ENCODE assay signal across 1 cellular context in the genomic region with DNA sequence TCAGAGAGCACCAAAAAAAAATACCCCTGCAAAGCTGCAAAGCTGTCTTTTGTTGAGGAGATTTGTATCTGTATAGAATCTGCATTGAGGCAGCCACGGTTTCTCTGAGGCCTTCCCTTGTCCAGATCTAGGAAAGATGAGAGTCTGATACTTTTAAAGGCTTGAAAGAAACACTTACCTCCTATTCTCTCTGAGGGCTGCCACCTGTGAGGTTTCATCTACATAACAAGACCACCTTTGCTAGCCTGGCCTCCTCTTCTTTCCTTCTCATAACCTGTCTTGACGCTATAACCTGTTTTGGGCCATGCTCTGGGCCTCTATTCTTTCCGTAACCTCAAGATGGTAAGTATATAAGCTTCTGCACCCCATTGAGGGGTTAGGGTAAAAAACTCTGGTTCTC.
TF ChIP-seq lines count a peak whose summit lies in the region.

No MANE protein-coding gene starts in this region.

TF ChIP-seq in SK-N-SH, 30 proteins besides CTCF, POLR2A, EP300 and RAD21:
- TF ChIP-seq, protein P1, sequence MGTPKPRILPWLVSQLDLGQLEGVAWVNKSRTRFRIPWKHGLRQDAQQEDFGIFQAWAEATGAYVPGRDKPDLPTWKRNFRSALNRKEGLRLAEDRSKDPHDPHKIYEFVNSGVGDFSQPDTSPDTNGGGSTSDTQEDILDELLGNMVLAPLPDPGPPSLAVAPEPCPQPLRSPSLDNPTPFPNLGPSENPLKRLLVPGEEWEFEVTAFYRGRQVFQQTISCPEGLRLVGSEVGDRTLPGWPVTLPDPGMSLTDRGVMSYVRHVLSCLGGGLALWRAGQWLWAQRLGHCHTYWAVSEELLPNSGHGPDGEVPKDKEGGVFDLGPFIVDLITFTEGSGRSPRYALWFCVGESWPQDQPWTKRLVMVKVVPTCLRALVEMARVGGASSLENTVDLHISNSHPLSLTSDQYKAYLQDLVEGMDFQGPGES (IDR thresholded peaks at IDR 0.05; ENCODE audit: low read depth, low read length), result no peak
- no peak for TF ChIP-seq JUND (IDR thresholded peaks at IDR 0.05)
- no peak for TF ChIP-seq ELF1 (IDR thresholded peaks at IDR 0.05)
